16 cellular contexts compared by ENCODE assay signal in the genomic region with DNA sequence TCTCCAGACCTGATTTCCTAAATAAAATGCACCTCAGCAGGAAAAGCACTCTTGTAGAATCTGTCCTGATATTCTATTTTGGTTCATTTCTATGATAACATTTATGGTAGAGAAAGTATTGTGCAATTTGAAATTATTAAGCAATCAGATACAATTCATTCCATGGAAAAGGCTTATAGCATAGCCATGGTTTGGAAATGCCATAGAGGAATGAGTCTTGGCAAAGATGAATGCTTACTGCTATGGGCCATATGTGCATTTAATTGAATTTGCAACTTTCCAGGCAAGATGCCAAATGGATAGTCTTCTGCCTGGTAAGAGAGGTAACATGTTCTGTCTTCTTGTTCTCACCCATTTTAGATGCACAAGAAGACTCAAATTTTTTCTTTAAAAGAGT.
DNase-seq lines count a peak whose midpoint lies in the region; ATAC-seq, FAIRE-seq and TF ChIP-seq lines count a peak whose summit lies in the region.
"Had no signal": no experiment of that assay in that cellular context is flagged by ENCODE, and none has a peak within 500 bp of the region (broad histone marks: within the 10 kb centered on the region; RNA-seq: fewer than 3 reads in every experiment).

No MANE protein-coding gene starts in this region.

- no peaks in the 10 kb centered on the region for H3K27me3 ChIP-seq in bronchial epithelial cell (ENCODE audit: control insufficient read depth, insufficient read depth, low read length)
- H3K27me3 ChIP-seq in neutrophil = no peaks in the 10 kb centered on the region
- no peaks in the 10 kb centered on the region for H3K27me3 ChIP-seq in CD8-positive, alpha-beta T cell (ENCODE audit: insufficient read depth, low read length)
- H3K27me3 ChIP-seq: sigmoid colon, stomach had no signal

- CTCF ChIA-PET in Calu3 (lab: Charles Lee) = interaction anchor here (0.7 to 1.4 kb wide), 2 partner anchors 15 to 322 kb away, joined by 3 read pairs; no protein-coding TSS in a partner anchor
- CTCF ChIA-PET in CD8-positive, alpha-beta T cell (lab: Charles Lee) = no interaction called here

- no TSS peak for BruUV-seq in Calu3 (replicated peaks; lab: Mats Ljungman, UMichigan)

- POLR2A ChIA-PET in CD8-positive, alpha-beta T cell (lab: Charles Lee) = no interaction called here

- H3K27me3 Mint-ChIP-seq in Calu3 (ENCODE audit: unreplicated experiment) = no peaks in the 10 kb centered on the region
- no peaks in the 10 kb centered on the region for H3K27me3 Mint-ChIP-seq in T-helper 17 cell
- H3K27me3 Mint-ChIP-seq in CD8-positive, alpha-beta T cell (ENCODE audit: low read depth) = no peaks in the 10 kb centered on the region
- H3K27me3 Mint-ChIP-seq: IgD-negative memory B cell had no signal

- H3K27ac Mint-ChIP-seq in Calu3 (ENCODE audit: unreplicated experiment) (peak overlapping the region; percentile 85), T-helper 17 cell (no peak overlapping the region)
- no peak overlapping the region for H3K27ac Mint-ChIP-seq in CD8-positive, alpha-beta T cell
- H3K27ac Mint-ChIP-seq: activated CD4-positive, alpha-beta T cell treated with anti-CD3 and anti-CD28 coated beads, Interleukin-2, amount 10 ng/mL, durations not matched to agents 24 days and 14 days; effector memory CD8-positive, alpha-beta T cell; IgD-negative memory B cell; nephron had no signal

- ATAC-seq in T-helper 17 cell = no peak
- no peak for ATAC-seq in CD8-positive, alpha-beta T cell
- no peak for ATAC-seq in HG02571 (IDR thresholded peaks at IDR 0.05; ENCODE audit: unreplicated experiment)
- ATAC-seq: effector memory CD8-positive, alpha-beta T cell had no signal

- no peak for FAIRE-seq in bronchial epithelial cell (lab: Jason Lieb, UNC)

- intact Hi-C loops in Calu3 (cut with micrococcal nuclease; ENCODE audit: unreplicated experiment) = no loop called here
- intact Hi-C loops in CD8-positive, alpha-beta T cell (cut with DNase I, micrococcal nuclease) = no loop called here

- DNase-seq in Calu3 = no peak
- peak; percentile 90 for DNase-seq in NCI-H2171 (lab: John Stamatoyannopoulos, UW)
- DNase-seq in bronchial epithelial cell (ENCODE audit: low read depth) = peak; percentile 77
- no peak for DNase-seq in T-helper 17 cell
- DNase-seq in activated CD8-positive, alpha-beta memory T cell treated with anti-CD3 and anti-CD28 coated beads for 24 hours = no peak
- no peak for DNase-seq in CD8-positive, alpha-beta T cell
- DNase-seq: activated CD4-positive, alpha-beta T cell treated with anti-CD3 and anti-CD28 coated beads, Interleukin-2, amount 10 ng/mL, durations not matched to agents 24 days and 14 days; effector memory CD8-positive, alpha-beta T cell; NCI-H187; sigmoid colon; stomach; T-cell had no signal

- H3K36me3 ChIP-seq in bronchial epithelial cell (ENCODE audit: control insufficient read depth, insufficient read depth, low read length) = no peaks in the 10 kb centered on the region
- no peaks in the 10 kb centered on the region for H3K36me3 ChIP-seq in neutrophil
- no peaks in the 10 kb centered on the region for H3K36me3 ChIP-seq in CD8-positive, alpha-beta T cell (ENCODE audit: insufficient read depth, low read length)
- H3K36me3 ChIP-seq: sigmoid colon, stomach had no signal

- no peak overlapping the region for H3K4me3 ChIP-seq in bronchial epithelial cell (ENCODE audit: low read depth, low read length)
- H3K4me3 ChIP-seq in neutrophil (ENCODE audit: low read depth in 1 of 2, low read length in 1 of 2) = no peak overlapping the region
- no peak overlapping the region for H3K4me3 ChIP-seq in CD8-positive, alpha-beta T cell (ENCODE audit: low read depth, low read length)
- H3K4me3 ChIP-seq: sigmoid colon, stomach had no signal

- H3K9me3 Mint-ChIP-seq in Calu3 (ENCODE audit: low read depth, unreplicated experiment) = no peaks in the 10 kb centered on the region
- no peaks in the 10 kb centered on the region for H3K9me3 Mint-ChIP-seq in CD8-positive, alpha-beta T cell
- H3K9me3 Mint-ChIP-seq: activated CD4-positive, alpha-beta T cell treated with anti-CD3 and anti-CD28 coated beads, Interleukin-2, amount 10 ng/mL, durations not matched to agents 24 days and 14 days; effector memory CD8-positive, alpha-beta T cell; IgD-negative memory B cell; nephron; T-cell had no signal

- peak overlapping the region; percentile 70 for H3K27ac ChIP-seq in neutrophil
- no peak overlapping the region for H3K27ac ChIP-seq in CD8-positive, alpha-beta T cell (ENCODE audit: low read depth, low read length)
- H3K27ac ChIP-seq: sigmoid colon, stomach had no signal

- TF ChIP-seq CTCF in Calu3 (IDR thresholded peaks at IDR 0.05; ENCODE audit: unreplicated experiment) = no peak
- TF ChIP-seq CTCF in bronchial epithelial cell (IDR thresholded peaks at IDR 0.05; ENCODE audit: insufficient read depth, low read length, severe bottlenecking) = no peak
- TF ChIP-seq CTCF in neutrophil (IDR thresholded peaks at IDR 0.05) = no peak
- TF ChIP-seq CTCF in CD8-positive, alpha-beta T cell (IDR thresholded peaks at IDR 0.05) = no peak

- H3K4me1 Mint-ChIP-seq in Calu3 (ENCODE audit: low read depth, unreplicated experiment) = peaks cover 16% of the 10 kb centered on the region
- peaks cover 2% of the 10 kb centered on the region for H3K4me1 Mint-ChIP-seq in T-helper 17 cell
- no peaks in the 10 kb centered on the region for H3K4me1 Mint-ChIP-seq in CD8-positive, alpha-beta T cell (ENCODE audit: low read depth)
- H3K4me1 Mint-ChIP-seq: IgD-negative memory B cell had no signal

- peaks cover 0 to 13% of the 10 kb centered on the region in 2 experiments for H3K4me1 ChIP-seq in neutrophil (ENCODE audit: control insufficient read depth in 1 of 2, insufficient read depth in 1 of 2, low read depth in 1 of 2, low read length in 1 of 2)
- no peaks in the 10 kb centered on the region for H3K4me1 ChIP-seq in CD8-positive, alpha-beta T cell (ENCODE audit: insufficient read depth, low read length)
- H3K4me1 ChIP-seq: sigmoid colon had no signal

- peak overlapping the region; percentile 59 for H3K4me3 Mint-ChIP-seq in Calu3 (ENCODE audit: low read depth, unreplicated experiment)
- H3K4me3 Mint-ChIP-seq in T-helper 17 cell = no peak overlapping the region
- H3K4me3 Mint-ChIP-seq in CD8-positive, alpha-beta T cell = no peak overlapping the region
- H3K4me3 Mint-ChIP-seq: IgD-negative memory B cell, nephron had no signal

- no peaks in the 10 kb centered on the region for H3K9me3 ChIP-seq in neutrophil
- H3K9me3 ChIP-seq in T-helper 17 cell (ENCODE audit: control insufficient read depth, low read length, poor library complexity, severe bottlenecking) = no peaks in the 10 kb centered on the region
- H3K9me3 ChIP-seq in CD8-positive, alpha-beta T cell (ENCODE audit: low read length) = no peaks in the 10 kb centered on the region
- H3K9me3 ChIP-seq: sigmoid colon, stomach had no signal

- no peaks in the 10 kb centered on the region for H3K36me3 Mint-ChIP-seq in Calu3 (ENCODE audit: insufficient read depth, unreplicated experiment)
- H3K36me3 Mint-ChIP-seq in T-helper 17 cell (ENCODE audit: low read depth) = no peaks in the 10 kb centered on the region
- no peaks in the 10 kb centered on the region for H3K36me3 Mint-ChIP-seq in CD8-positive, alpha-beta T cell
- H3K36me3 Mint-ChIP-seq: IgD-negative memory B cell, T-cell had no signal

Comparison
In these comparisons a context has a peak if more than half of its experiments do, and no peak if none do; other contexts are left out.
1. DNase-seq: peak in NCI-H2171 (single experiment) and bronchial epithelial cell (single experiment); none in Calu3 (single experiment), T-helper 17 cell (0 of 3), activated CD8-positive, alpha-beta memory T cell treated with anti-CD3 and anti-CD28 coated beads for 24 hours (single experiment) and CD8-positive, alpha-beta T cell (0 of 7).